In genomic region chr18:25587545-25587944, GRCh38 we compare ENCODE assay signal across 27 cellular contexts.
"Had no signal": no experiment of that assay in that cellular context is flagged by ENCODE, and none has a peak within 500 bp of the region (broad histone marks: within the 10 kb centered on the region; RNA-seq: fewer than 3 reads in every experiment).

No MANE protein-coding gene starts in this region.

- H3K4me1 Mint-ChIP-seq: activated CD4-positive, alpha-beta memory T cell treated with anti-CD3 and anti-CD28 coated beads, Interleukin-2, amount 10 ng/mL, durations not matched to agents 7 days and 5 days; activated CD4-positive, alpha-beta T cell treated with anti-CD3 and anti-CD28 coated beads for 36 hours; activated naive CD8-positive, alpha-beta T cell treated with anti-CD3 and anti-CD28 coated beads, Interleukin-2, amount 10 ng/mL, durations not matched to agents 7 days and 5 days had no signal

- DNase-seq: activated CD4-positive, alpha-beta memory T cell treated with anti-CD3 and anti-CD28 coated beads, Interleukin-2, amount 10 ng/mL, durations not matched to agents 7 days and 5 days; activated CD4-positive, alpha-beta T cell treated with anti-CD3 and anti-CD28 coated beads for 36 hours; activated CD4-positive, alpha-beta T cell treated with anti-CD3 and anti-CD28 coated beads, Interleukin-2, amount 50 U/mL, for 1 hour; activated gamma-delta T cell treated with Interleukin-2 at 50 U/mL for 16 hours; activated naive CD4-positive, alpha-beta T cell treated with anti-CD3 and anti-CD28 coated beads, Interleukin-2, amount 50 U/mL, for 16 hours; activated naive CD8-positive, alpha-beta T cell treated with anti-CD3 and anti-CD28 coated beads, Interleukin-2, amount 10 ng/mL, durations not matched to agents 7 days and 5 days; activated T-cell treated with anti-CD3 and anti-CD28 coated beads, Interleukin-2, amount 50 U/mL, for 72 hours; adrenal gland; aorta; caudate nucleus; NCI-H146; NCI-H187 treated with DMSO at 0.1 percent for 48 hours; NCI-H2081 treated with DMSO at 0.1 percent for 48 hours; NCI-H2171 treated with DMSO at 0.1 percent for 48 hours; NCI-H345; NCI-H510A; NCI-H526 treated with DMSO at 0.1 percent for 48 hours; NCI-H82; Peyer's patch; Right ventricle myocardium superior; SJCRH30; SK-N-SH; T-helper 1 cell had no signal

- H3K4me1 ChIP-seq: adrenal gland, breast epithelium, Peyer's patch, SJCRH30 had no signal

- H3K27me3 Mint-ChIP-seq: activated CD4-positive, alpha-beta memory T cell treated with anti-CD3 and anti-CD28 coated beads, Interleukin-2, amount 10 ng/mL, durations not matched to agents 7 days and 5 days; activated CD4-positive, alpha-beta T cell treated with anti-CD3 and anti-CD28 coated beads for 36 hours; activated naive CD8-positive, alpha-beta T cell treated with anti-CD3 and anti-CD28 coated beads, Interleukin-2, amount 10 ng/mL, durations not matched to agents 7 days and 5 days had no signal

- H3K9me3 ChIP-seq: adrenal gland, SJCRH30 had no signal

- ATAC-seq: activated CD4-positive, alpha-beta T cell treated with anti-CD3 and anti-CD28 coated beads for 36 hours; activated T-cell treated with anti-CD3 and anti-CD28 coated beads, Interleukin-2, amount 50 U/mL, for 72 hours had no signal

- H3K27ac ChIP-seq: adrenal gland, breast epithelium, Peyer's patch, RWPE1, SJCRH30, VCaP had no signal

- H3K9ac ChIP-seq: SK-N-SH had no signal

- H3K27me3 ChIP-seq: adrenal gland, breast epithelium, Peyer's patch, SJCRH30 had no signal

- H3K4me3 Mint-ChIP-seq: activated CD4-positive, alpha-beta memory T cell treated with anti-CD3 and anti-CD28 coated beads, Interleukin-2, amount 10 ng/mL, durations not matched to agents 7 days and 5 days; activated CD4-positive, alpha-beta T cell treated with anti-CD3 and anti-CD28 coated beads for 36 hours; activated naive CD8-positive, alpha-beta T cell treated with anti-CD3 and anti-CD28 coated beads, Interleukin-2, amount 10 ng/mL, durations not matched to agents 7 days and 5 days; activated T-cell treated with anti-CD3 and anti-CD28 coated beads, Interleukin-2, amount 50 U/mL, for 72 hours had no signal

- H3K4me2 ChIP-seq: SK-N-SH had no signal

- H3K9me3 Mint-ChIP-seq: activated T-cell treated with anti-CD3 and anti-CD28 coated beads, Interleukin-2, amount 50 U/mL, for 72 hours had no signal

- H3K36me3 ChIP-seq: adrenal gland, breast epithelium, Peyer's patch, SJCRH30 had no signal

- H3K36me3 Mint-ChIP-seq: activated naive CD8-positive, alpha-beta T cell treated with anti-CD3 and anti-CD28 coated beads, Interleukin-2, amount 10 ng/mL, durations not matched to agents 7 days and 5 days had no signal

- H3K27ac Mint-ChIP-seq: activated CD4-positive, alpha-beta memory T cell treated with anti-CD3 and anti-CD28 coated beads, Interleukin-2, amount 10 ng/mL, durations not matched to agents 7 days and 5 days; activated CD4-positive, alpha-beta T cell treated with anti-CD3 and anti-CD28 coated beads for 36 hours; activated naive CD8-positive, alpha-beta T cell treated with anti-CD3 and anti-CD28 coated beads, Interleukin-2, amount 10 ng/mL, durations not matched to agents 7 days and 5 days; activated T-cell treated with anti-CD3 and anti-CD28 coated beads, Interleukin-2, amount 50 U/mL, for 72 hours; activated T-helper 2 cell treated with anti-CD3 and anti-CD28 coated beads, Interferon-gamma antibody, Interleukin-2, Interleukin-4, amounts not matched to agents 10 μg/mL and 5 μg/mL and 100 μg/mL, durations not matched to agents 14 hours and 24 hours and 36 hours had no signal

- H3K4me3 ChIP-seq: adrenal gland, breast epithelium, Peyer's patch, SJCRH30 had no signal
